In the genomic region with DNA sequence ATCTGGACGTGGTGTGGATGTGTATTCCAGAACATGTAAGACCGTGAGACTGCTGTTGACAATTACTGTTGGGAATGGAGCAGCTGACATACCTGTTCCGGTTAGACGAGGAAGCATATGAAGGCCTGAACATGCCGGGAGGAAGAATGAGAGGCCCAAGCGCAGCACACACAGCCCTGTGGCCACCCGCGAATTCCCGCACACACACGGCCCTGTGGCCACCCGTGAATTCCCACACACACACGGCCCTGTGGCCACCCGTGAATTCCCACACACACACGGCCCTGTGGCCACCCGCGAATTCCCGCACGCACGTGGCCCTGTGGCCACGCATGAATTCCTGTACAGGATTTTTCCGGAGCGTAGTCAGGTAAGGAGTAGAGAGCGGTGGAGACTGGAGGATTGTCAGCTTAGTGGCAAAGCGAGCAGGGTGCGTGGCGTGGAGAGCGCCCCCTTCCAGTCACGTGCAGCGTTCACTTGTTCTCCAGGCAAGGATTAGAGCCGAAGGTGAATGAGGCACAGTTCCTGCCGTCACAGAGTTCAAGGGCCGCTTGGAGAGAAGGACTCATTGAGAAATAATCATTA, we compare ENCODE assay signal across 18 cellular contexts. TPM values are rescaled to one million over a fixed set of nuclear protein-coding genes. Genes with fewer than 3 reads are reported as not detected.
DNase-seq lines count a peak whose midpoint lies in the region; ATAC-seq and TF ChIP-seq lines count a peak whose summit lies in the region.
"Had no signal": no experiment of that assay in that cellular context is flagged by ENCODE, and none has a peak within 500 bp of the region (broad histone marks: within the 10 kb centered on the region; RNA-seq: fewer than 3 reads in every experiment).

No MANE protein-coding gene starts in this region.

- POLR2A ChIA-PET in activated CD4-positive, alpha-beta T cell treated with anti-CD3 and anti-CD28 coated beads, Interleukin-2, amount 10 ng/mL, durations not matched to agents 7 days and 5 days (lab: Charles Lee): no interaction called here

- peaks cover 6% of the 10 kb centered on the region for H3K27me3 Mint-ChIP-seq in GM23338 (ENCODE audit: insufficient read depth, low read depth, poor library complexity)
- no peaks in the 10 kb centered on the region for H3K27me3 Mint-ChIP-seq in activated CD4-positive, alpha-beta T cell treated with anti-CD3 and anti-CD28 coated beads, Interleukin-2, amount 10 ng/mL, durations not matched to agents 7 days and 5 days
- H3K27me3 Mint-ChIP-seq: IgD-negative memory B cell, memory B cell had no signal

- peaks cover 10% of the 10 kb centered on the region; the same call in 1 of the 2 replicates for H3F3A ChIP-seq in GM23338 (replicated peaks; ENCODE audit: low read depth)

- CTCF ChIA-PET in activated CD4-positive, alpha-beta T cell treated with anti-CD3 and anti-CD28 coated beads, Interleukin-2, amount 10 ng/mL, durations not matched to agents 7 days and 5 days (lab: Charles Lee): interaction anchor here (1.0 kb wide), 1 partner anchor 50 kb away, joined by 3 read pairs; no protein-coding TSS in a partner anchor

- H3K36me3 ChIP-seq in GM23338 (ENCODE audit: insufficient read depth) (no peaks in the 10 kb centered on the region), WERI-Rb-1 (peaks cover 33% of the 10 kb centered on the region)
- H3K36me3 ChIP-seq: ascending aorta, ovary had no signal

- peak; percentile 68 to 82 for TF ChIP-seq CTCF in GM23338 (conservative IDR thresholded peaks at IDR 0.05; ENCODE audit: low read depth in 2 of 2)
- peak; percentile 68 for TF ChIP-seq CTCF in WERI-Rb-1 (IDR thresholded peaks at IDR 0.05; ENCODE audit: low read depth, low read length)
- peak; percentile 21 for TF ChIP-seq CTCF in retinal pigment epithelial cell (conservative IDR thresholded peaks at IDR 0.05; ENCODE audit: low read depth, low read length)

- peaks cover 62% of the 10 kb centered on the region for H3K4me1 Mint-ChIP-seq in GM23338
- peaks cover 50% of the 10 kb centered on the region for H3K4me1 Mint-ChIP-seq in activated CD4-positive, alpha-beta T cell treated with anti-CD3 and anti-CD28 coated beads, Interleukin-2, amount 10 ng/mL, durations not matched to agents 7 days and 5 days

- H4K20me1 ChIP-seq in GM23338 (replicated peaks; ENCODE audit: insufficient read depth): peaks cover 65% of the 10 kb centered on the region

- H3K4me2 ChIP-seq in GM23338: no peak overlapping the region

- no peak overlapping the region for H2AFZ ChIP-seq in GM23338

- peaks cover 3% of the 10 kb centered on the region for H3K9me3 ChIP-seq in WERI-Rb-1 (ENCODE audit: severe bottlenecking)
- H3K9me3 ChIP-seq: ascending aorta, ovary, SJSA1 had no signal

- peak; percentile 83 for DNase-seq in GM23338 (ENCODE audit: low spot score)
- DNase-seq in WERI-Rb-1: peak; percentile 48
- DNase-seq in left ventricle myocardium superior: no peak
- no peak for DNase-seq in retinal pigment epithelial cell (ENCODE audit: low read depth)
- no peak for DNase-seq in activated CD4-positive, alpha-beta T cell treated with anti-CD3 and anti-CD28 coated beads, Interleukin-2, amount 10 ng/mL, durations not matched to agents 7 days and 5 days
- no peak for DNase-seq in NCI-H69 (lab: John Stamatoyannopoulos, UW)
- DNase-seq in GM19238 (ENCODE audit: insufficient read length, low spot score): no peak
- DNase-seq: effector memory CD4-positive, alpha-beta T cell; hippocampal formation; NCI-H1694 treated with DMSO at 0.1 percent for 48 hours; NCI-H82 had no signal

- H3K27ac ChIP-seq in GM23338 (ENCODE audit: low read depth) (0 out of 2 replicates have a peak overlapping the region, but pooled peaks have one; percentile 76), WERI-Rb-1 (no peak overlapping the region)
- H3K27ac ChIP-seq: SJSA1, VCaP had no signal

- H3K79me2 ChIP-seq in GM23338 (replicated peaks; ENCODE audit: insufficient read depth): peaks cover 100% of the 10 kb centered on the region

- H3K36me3 Mint-ChIP-seq in GM23338 (ENCODE audit: low read depth): peaks cover 24% of the 10 kb centered on the region
- H3K36me3 Mint-ChIP-seq in activated CD4-positive, alpha-beta T cell treated with anti-CD3 and anti-CD28 coated beads, Interleukin-2, amount 10 ng/mL, durations not matched to agents 7 days and 5 days (ENCODE audit: low read depth): peaks cover 34% of the 10 kb centered on the region

- peaks cover 27% of the 10 kb centered on the region for H3K4me1 ChIP-seq in GM23338 (ENCODE audit: insufficient read depth)

- H3K27ac Mint-ChIP-seq in GM23338: peak overlapping the region; percentile 51
- H3K27ac Mint-ChIP-seq in activated CD4-positive, alpha-beta T cell treated with anti-CD3 and anti-CD28 coated beads, Interleukin-2, amount 10 ng/mL, durations not matched to agents 7 days and 5 days: no peak overlapping the region

- no peak overlapping the region for H3K4me3 ChIP-seq in GM23338
- H3K4me3 ChIP-seq in WERI-Rb-1 (ENCODE audit: low read depth, low read length): no peak overlapping the region
- no peak overlapping the region for H3K4me3 ChIP-seq in retinal pigment epithelial cell (ENCODE audit: low read length)
- H3K4me3 ChIP-seq: ascending aorta, ovary, SJSA1 had no signal

- no peaks in the 10 kb centered on the region for H3K27me3 ChIP-seq in GM23338 (ENCODE audit: insufficient read depth)
- H3K27me3 ChIP-seq in WERI-Rb-1 (ENCODE audit: insufficient read depth, low read depth, severe bottlenecking): no peaks in the 10 kb centered on the region
- H3K27me3 ChIP-seq: ascending aorta, ovary, SJSA1 had no signal

- H3K9me2 ChIP-seq in GM23338 (ENCODE audit: insufficient read depth): no peaks in the 10 kb centered on the region

- intact Hi-C loops in left ventricle myocardium superior (cut with micrococcal nuclease): loop anchor here (10.0 kb wide), 1 partner anchor 52 kb away; a partner anchor contains a TSS

- ATAC-seq in GM23338: peak; percentile 90
- peak; percentile 7 for ATAC-seq in left ventricle myocardium superior
- ATAC-seq in HG03025 (IDR thresholded peaks at IDR 0.05; ENCODE audit: low FRiP score, unreplicated experiment): no peak

- no peaks in the 10 kb centered on the region; the same call in 2 of the 3 replicates for H3K9me3 Mint-ChIP-seq in GM23338
- H3K9me3 Mint-ChIP-seq in activated CD4-positive, alpha-beta T cell treated with anti-CD3 and anti-CD28 coated beads, Interleukin-2, amount 10 ng/mL, durations not matched to agents 7 days and 5 days: no peaks in the 10 kb centered on the region
- H3K9me3 Mint-ChIP-seq: IgD-negative memory B cell, memory B cell had no signal

- no peak overlapping the region; the same call in 2 of the 3 replicates for H3K4me3 Mint-ChIP-seq in GM23338
- H3K4me3 Mint-ChIP-seq in activated CD4-positive, alpha-beta T cell treated with anti-CD3 and anti-CD28 coated beads, Interleukin-2, amount 10 ng/mL, durations not matched to agents 7 days and 5 days: no peak overlapping the region
- H3K4me3 Mint-ChIP-seq: memory B cell had no signal

TF ChIP-seq in GM23338, 12 proteins besides CTCF, POLR2A, EP300 and RAD21:
- TF ChIP-seq CREB1 (CRISPR knock-in tag; IDR thresholded peaks at IDR 0.05; ENCODE audit: low read depth) (no peak), NANOG (IDR thresholded peaks at IDR 0.05; ENCODE audit: borderline replicate concordance) (no peak), ZNF331 (CRISPR knock-in tag; IDR thresholded peaks at IDR 0.05; ENCODE audit: low read depth) (no peak)
- TF ChIP-seq, protein P1, sequence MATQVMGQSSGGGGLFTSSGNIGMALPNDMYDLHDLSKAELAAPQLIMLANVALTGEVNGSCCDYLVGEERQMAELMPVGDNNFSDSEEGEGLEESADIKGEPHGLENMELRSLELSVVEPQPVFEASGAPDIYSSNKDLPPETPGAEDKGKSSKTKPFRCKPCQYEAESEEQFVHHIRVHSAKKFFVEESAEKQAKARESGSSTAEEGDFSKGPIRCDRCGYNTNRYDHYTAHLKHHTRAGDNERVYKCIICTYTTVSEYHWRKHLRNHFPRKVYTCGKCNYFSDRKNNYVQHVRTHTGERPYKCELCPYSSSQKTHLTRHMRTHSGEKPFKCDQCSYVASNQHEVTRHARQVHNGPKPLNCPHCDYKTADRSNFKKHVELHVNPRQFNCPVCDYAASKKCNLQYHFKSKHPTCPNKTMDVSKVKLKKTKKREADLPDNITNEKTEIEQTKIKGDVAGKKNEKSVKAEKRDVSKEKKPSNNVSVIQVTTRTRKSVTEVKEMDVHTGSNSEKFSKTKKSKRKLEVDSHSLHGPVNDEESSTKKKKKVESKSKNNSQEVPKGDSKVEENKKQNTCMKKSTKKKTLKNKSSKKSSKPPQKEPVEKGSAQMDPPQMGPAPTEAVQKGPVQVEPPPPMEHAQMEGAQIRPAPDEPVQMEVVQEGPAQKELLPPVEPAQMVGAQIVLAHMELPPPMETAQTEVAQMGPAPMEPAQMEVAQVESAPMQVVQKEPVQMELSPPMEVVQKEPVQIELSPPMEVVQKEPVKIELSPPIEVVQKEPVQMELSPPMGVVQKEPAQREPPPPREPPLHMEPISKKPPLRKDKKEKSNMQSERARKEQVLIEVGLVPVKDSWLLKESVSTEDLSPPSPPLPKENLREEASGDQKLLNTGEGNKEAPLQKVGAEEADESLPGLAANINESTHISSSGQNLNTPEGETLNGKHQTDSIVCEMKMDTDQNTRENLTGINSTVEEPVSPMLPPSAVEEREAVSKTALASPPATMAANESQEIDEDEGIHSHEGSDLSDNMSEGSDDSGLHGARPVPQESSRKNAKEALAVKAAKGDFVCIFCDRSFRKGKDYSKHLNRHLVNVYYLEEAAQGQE (IDR thresholded peaks at IDR 0.05; ENCODE audit: unreplicated experiment): no peak

RNA-seq across cellular contexts. Expression of a gene that starts 9.5 kb away (rescaled TPM):
- 143 and 145 TPM in 2 replicates for total RNA-seq in GM23338 (2014; rRNA removed; shearing (Covaris generic))
- 57.9 and 63.3 TPM in 2 replicates for polyA plus RNA-seq in GM23338 (2016; fragmentation: Nextera tagmentation; extraction: Ambion mirVana)
- 186 TPM for total RNA-seq in left ventricle myocardium superior
- 10 to 100 TPM; 76.8 to 78.5 TPM for total RNA-seq in activated CD4-positive, alpha-beta T cell treated with anti-CD3 and anti-CD28 coated beads, Interleukin-2, amount 10 ng/mL, durations not matched to agents 7 days and 5 days

RNA-seq across cellular contexts. Expression of a gene that starts 53.6 kb away (rescaled TPM):
- 55.0 and 79.1 TPM in 2 replicates for total RNA-seq in GM23338 (2014; rRNA removed; shearing (Covaris generic))
- polyA plus RNA-seq in GM23338 (2016; fragmentation: Nextera tagmentation; extraction: Ambion mirVana): 48.0 and 54.5 TPM in 2 replicates
- 20.6 TPM for total RNA-seq in left ventricle myocardium superior
- total RNA-seq in activated CD4-positive, alpha-beta T cell treated with anti-CD3 and anti-CD28 coated beads, Interleukin-2, amount 10 ng/mL, durations not matched to agents 7 days and 5 days: 10 to 100 TPM; 32.1 to 36.3 TPM

Comparison
In these comparisons a context has a peak if more than half of its experiments do, and no peak if none do; other contexts are left out.
1. DNase-seq: peak in GM23338 (single experiment) and WERI-Rb-1 (single experiment); none in left ventricle myocardium superior (single experiment), retinal pigment epithelial cell (single experiment), activated CD4-positive, alpha-beta T cell treated with anti-CD3 and anti-CD28 coated beads, Interleukin-2, amount 10 ng/mL, durations not matched to agents 7 days and 5 days (single experiment), NCI-H69 (single experiment) and GM19238 (single experiment).
2. CTCF ChIP-seq: peak in every context shown above with its lines; median percentile 75 in GM23338; 68 in WERI-Rb-1; 21 in retinal pigment epithelial cell.